In genomic region chr5:158155087-158155486, GRCh38 we compare ENCODE assay signal across 2 cellular contexts.
TF ChIP-seq lines count a peak whose summit lies in the region.

No MANE protein-coding gene starts in this region.

TF ChIP-seq in SK-N-SH treated with all-trans-retinoic acid at 6 μM for 48 hours, 23 proteins besides CTCF, POLR2A, EP300 and RAD21:
- TF ChIP-seq POU6F1 (CRISPR knock-in tag; IDR thresholded peaks at IDR 0.05; ENCODE audit: borderline replicate concordance, low read depth) (no peak), TSHZ2 (CRISPR knock-in tag; IDR thresholded peaks at IDR 0.05) (no peak), CREB5 (CRISPR knock-in tag; IDR thresholded peaks at IDR 0.05; ENCODE audit: low read depth) (no peak), TCF4 (CRISPR knock-in tag; IDR thresholded peaks at IDR 0.05; ENCODE audit: borderline replicate concordance) (no peak), TOX (CRISPR knock-in tag; IDR thresholded peaks at IDR 0.05; ENCODE audit: borderline replicate concordance) (no peak), BACH2 (CRISPR knock-in tag; IDR thresholded peaks at IDR 0.05; ENCODE audit: borderline replicate concordance) (no peak), SNAI2 (CRISPR knock-in tag; IDR thresholded peaks at IDR 0.05) (no peak), CSDC2 (CRISPR knock-in tag; IDR thresholded peaks at IDR 0.05) (no peak), ZFP3 (CRISPR knock-in tag; IDR thresholded peaks at IDR 0.05) (no peak), ZC3H10 (CRISPR knock-in tag; IDR thresholded peaks at IDR 0.05) (no peak), ARNTL (CRISPR knock-in tag; IDR thresholded peaks at IDR 0.05; ENCODE audit: borderline replicate concordance, low read depth) (no peak), PPARA (CRISPR knock-in tag; IDR thresholded peaks at IDR 0.05; ENCODE audit: borderline replicate concordance) (no peak), PATZ1 (CRISPR knock-in tag; IDR thresholded peaks at IDR 0.05; ENCODE audit: borderline replicate concordance) (no peak), OSR1 (CRISPR knock-in tag; IDR thresholded peaks at IDR 0.05) (no peak), GLIS3 (CRISPR knock-in tag; IDR thresholded peaks at IDR 0.05) (no peak)
TF ChIP-seq in SK-N-SH treated with all-trans-retinoic acid at 6 μM for 48 hours: peak in this region for 0.

TF ChIP-seq in SK-N-SH, 30 proteins besides CTCF, POLR2A, EP300 and RAD21 (continued from another document):
- TF ChIP-seq REST (IDR thresholded peaks at IDR 0.05; ENCODE audit: low read depth, low read length) (no peak), YY1 (IDR thresholded peaks at IDR 0.05; ENCODE audit: low read depth) (no peak), EZH2phosphoT487 (IDR thresholded peaks at IDR 0.05; ENCODE audit: borderline replicate concordance, low read depth) (no peak), TAF1 (IDR thresholded peaks at IDR 0.05; ENCODE audit: borderline replicate concordance, low read depth, low read length) (no peak), GATA2 (CRISPR knock-in tag; IDR thresholded peaks at IDR 0.05) (no peak)
